Comparison of ENCODE assay signal across 23 cellular contexts in the genomic region with DNA sequence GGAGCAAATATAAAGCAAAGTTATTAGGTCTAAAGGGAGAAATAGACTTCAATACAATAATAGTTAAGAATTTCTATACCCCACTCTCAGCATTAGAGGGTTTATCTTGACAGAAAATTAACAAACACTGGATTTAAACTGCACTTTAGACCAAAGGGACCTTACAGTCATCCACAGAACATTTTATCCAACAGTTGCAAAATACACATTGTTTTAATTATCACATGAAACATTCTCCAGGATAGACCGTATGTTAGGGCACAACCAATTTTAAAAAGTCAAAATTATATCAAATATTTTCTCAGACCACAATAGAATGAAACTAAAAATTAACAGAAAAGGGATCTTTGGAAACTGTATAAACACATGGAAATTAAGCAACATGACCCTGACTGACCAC.
"Had no signal": no experiment of that assay in that cellular context is flagged by ENCODE, and none has a peak within 500 bp of the region (broad histone marks: within the 10 kb centered on the region; RNA-seq: fewer than 3 reads in every experiment).

No MANE protein-coding gene starts in this region.

- H3K27ac ChIP-seq: HL-60, KMS-11, SJSA1, SK-N-MC had no signal

- ATAC-seq: K562 had no signal

- H3K4me3 Mint-ChIP-seq: IgD-negative memory B cell had no signal

- H3K36me3 ChIP-seq: SJSA1 had no signal

- H3K27ac Mint-ChIP-seq: IgD-negative memory B cell had no signal

- DNase-seq: Kasumi-1, MM.1S, NCI-H1092 treated with DMSO at 0.1 percent for 48 hours, NCI-H1436, NCI-H187, NCI-H2029, NCI-H2081 treated with DMSO at 0.1 percent for 48 hours, NCI-H2171, NCI-H226, NCI-H446, NCI-H510A, NCI-H524 treated with DMSO at 0.1 percent for 48 hours, NCI-H69, NCI-H774, Right ventricle myocardium superior, RPMI8226, SIG-M5 had no signal

- H3K4me3 ChIP-seq: K562, SJSA1, SK-N-MC had no signal

- H3K27me3 ChIP-seq: SJSA1 had no signal

- H3K4me1 Mint-ChIP-seq: IgD-negative memory B cell had no signal

- H3K27me3 Mint-ChIP-seq: IgD-negative memory B cell had no signal

- H3K36me3 Mint-ChIP-seq: IgD-negative memory B cell had no signal

- H3K4me1 ChIP-seq: SJSA1 had no signal
